39 cellular contexts compared by ENCODE assay signal in genomic region chr2:88121678-88122077, GRCh38. TPM values are rescaled to one million over a fixed set of nuclear protein-coding genes. Genes with fewer than 3 reads are reported as not detected.
"Had no signal": no experiment of that assay in that cellular context is flagged by ENCODE, and none has a peak within 500 bp of the region (broad histone marks: within the 10 kb centered on the region; RNA-seq: fewer than 3 reads in every experiment).

No MANE protein-coding gene starts in this region.

- H3K4me1 ChIP-seq: adrenal gland, body of pancreas, breast epithelium had no signal

- H3K27me3 ChIP-seq: adrenal gland, body of pancreas, brain microvascular endothelial cell, breast epithelium had no signal

- H3K36me3 ChIP-seq: adrenal gland, brain microvascular endothelial cell, breast epithelium had no signal

- ATAC-seq: activated CD8-positive, alpha-beta T cell treated with anti-CD3 and anti-CD28 coated beads for 36 hours; activated naive CD4-positive, alpha-beta T cell treated with anti-CD3 and anti-CD28 coated beads, Interleukin-2, amount 50 U/mL, for 72 hours; activated T-cell treated with anti-CD3 and anti-CD28 coated beads, Interleukin-2, amount 50 U/mL, for 4 hours; activated T-cell treated with anti-CD3 and anti-CD28 coated beads, Interleukin-2, amount 50 U/mL, for 72 hours; activated T-helper 17 cell treated with anti-CD3 and anti-CD28 coated beads, Interleukin-2, amount 50 U/mL, for 72 hours; body of pancreas had no signal

- H3K27ac ChIP-seq: adrenal gland, body of pancreas, brain microvascular endothelial cell, breast epithelium, VCaP had no signal

- H3K4me3 ChIP-seq: adrenal gland, body of pancreas, breast epithelium had no signal

- H3K4me1 Mint-ChIP-seq: activated B cell treated with CpG ODN at 0.5 μM for 24 hours; activated CD4-positive, alpha-beta T cell treated with anti-CD3 and anti-CD28 coated beads, Interleukin-2, amount 10 ng/mL, durations not matched to agents 24 days and 14 days; activated naive CD8-positive, alpha-beta T cell treated with anti-CD3 and anti-CD28 coated beads for 36 hours; activated T-helper 17 cell treated with anti-CD3 and anti-CD28 coated beads, Interleukin-2, amount 50 U/mL, for 72 hours had no signal

- DNase-seq: activated B cell treated with CpG ODN at 0.5 μM for 24 hours; activated CD4-positive, alpha-beta memory T cell treated with anti-CD3 and anti-CD28 coated beads for 36 hours; activated CD4-positive, alpha-beta T cell treated with anti-CD3 and anti-CD28 coated beads for 4 hours; activated CD4-positive, alpha-beta T cell treated with anti-CD3 and anti-CD28 coated beads, Interleukin-2, amount 10 ng/mL, durations not matched to agents 24 days and 14 days; activated CD4-positive, alpha-beta T cell treated with anti-CD3 and anti-CD28 coated beads, Interleukin-2, amount 50 U/mL, for 1 hour; activated CD4-positive, alpha-beta T cell treated with anti-CD3 and anti-CD28 coated beads, Interleukin-2, amount 50 U/mL, for 4 hours; activated CD4-positive, CD25-positive, alpha-beta regulatory T cell treated with anti-CD3 and anti-CD28 coated beads, Interleukin-2, amount 50 U/mL, for 72 hours; activated CD8-positive, alpha-beta memory T cell treated with anti-CD3 and anti-CD28 coated beads, Interleukin-2, amount 50 U/mL, for 4 hours; activated CD8-positive, alpha-beta T cell treated with anti-CD3 and anti-CD28 coated beads for 36 hours; activated effector memory CD4-positive, alpha-beta T cell treated with anti-CD3 and anti-CD28 coated beads, Interleukin-2, amount 50 U/mL, for 16 hours; activated gamma-delta T cell treated with Interleukin-2 at 50 U/mL for 16 hours; activated naive CD4-positive, alpha-beta T cell; activated naive CD4-positive, alpha-beta T cell treated with anti-CD3 and anti-CD28 coated beads for 36 hours; activated naive CD4-positive, alpha-beta T cell treated with anti-CD3 and anti-CD28 coated beads, Interleukin-2, amount 50 U/mL, for 16 hours; activated naive CD8-positive, alpha-beta T cell treated with anti-CD3 and anti-CD28 coated beads for 36 hours; activated T-cell treated with anti-CD3 and anti-CD28 coated beads for 4 hours; activated T-cell treated with anti-CD3 and anti-CD28 coated beads, Interleukin-2, amount 50 U/mL, for 1 hour; activated T-cell treated with anti-CD3 and anti-CD28 coated beads, Interleukin-2, amount 50 U/mL, for 4 hours; activated T-cell treated with anti-CD3 and anti-CD28 coated beads, Interleukin-2, amount 50 U/mL, for 72 hours; adrenal gland; amniotic stem cell; aorta; body of pancreas; brain microvascular endothelial cell; central memory CD4-positive, alpha-beta T cell; T-helper 1 cell; T-helper 2 cell; T-helper 9 cell had no signal

- H3K36me3 Mint-ChIP-seq: activated CD4-positive, alpha-beta memory T cell treated with anti-CD3 and anti-CD28 coated beads for 36 hours; activated naive CD4-positive, alpha-beta T cell treated with anti-CD3 and anti-CD28 coated beads, Interleukin-2, amount 50 U/mL, for 72 hours; activated naive CD8-positive, alpha-beta T cell treated with anti-CD3 and anti-CD28 coated beads for 36 hours had no signal

- H3K9me3 Mint-ChIP-seq: activated B cell treated with CpG ODN at 0.5 μM for 24 hours; activated CD4-positive, alpha-beta memory T cell treated with anti-CD3 and anti-CD28 coated beads for 36 hours; activated CD4-positive, alpha-beta T cell treated with anti-CD3 and anti-CD28 coated beads, Interleukin-2, amount 10 ng/mL, durations not matched to agents 24 days and 14 days; activated CD8-positive, alpha-beta T cell treated with anti-CD3 and anti-CD28 coated beads for 36 hours; activated naive CD4-positive, alpha-beta T cell treated with anti-CD3 and anti-CD28 coated beads for 36 hours; activated naive CD4-positive, alpha-beta T cell treated with anti-CD3 and anti-CD28 coated beads, Interleukin-2, amount 50 U/mL, for 72 hours; activated naive CD8-positive, alpha-beta T cell treated with anti-CD3 and anti-CD28 coated beads for 36 hours; activated T-cell treated with anti-CD3 and anti-CD28 coated beads, Interleukin-2, amount 50 U/mL, for 4 hours; activated T-cell treated with anti-CD3 and anti-CD28 coated beads, Interleukin-2, amount 50 U/mL, for 72 hours; activated T-helper 1 cell treated with anti-CD3 and anti-CD28 coated beads, Interleukin-12 subunit alpha, Interleukin-12 subunit beta, Interleukin-2, Interleukin-4 antibody, amounts not matched to agents 30 ng/mL and 10 ng/mL and 1 ng/mL, durations not matched to agents 14 hours and 24 hours and 36 hours; activated T-helper 17 cell treated with anti-CD3 and anti-CD28 coated beads, Interleukin-2, amount 50 U/mL, for 72 hours; T-helper 1 cell treated with Interleukin-12 subunit alpha and Interleukin-12 subunit beta and Interleukin-4 antibody, amounts not matched to agents 30 μg/mL and 1 μg/mL, for 36 hours; T-helper 2 cell treated with Interferon-gamma antibody and Interleukin-4, amounts not matched to agents 5 μg/mL and 100 μg/mL, for 36 hours had no signal

- H3K27ac Mint-ChIP-seq: activated B cell treated with CpG ODN at 0.5 μM for 24 hours; activated CD4-positive, alpha-beta memory T cell treated with anti-CD3 and anti-CD28 coated beads for 36 hours; activated CD4-positive, alpha-beta T cell treated with anti-CD3 and anti-CD28 coated beads, Interleukin-2, amount 10 ng/mL, durations not matched to agents 24 days and 14 days; activated CD8-positive, alpha-beta T cell treated with anti-CD3 and anti-CD28 coated beads for 36 hours; activated naive CD4-positive, alpha-beta T cell treated with anti-CD3 and anti-CD28 coated beads for 36 hours; activated naive CD4-positive, alpha-beta T cell treated with anti-CD3 and anti-CD28 coated beads, Interleukin-2, amount 50 U/mL, for 72 hours; activated naive CD8-positive, alpha-beta T cell treated with anti-CD3 and anti-CD28 coated beads for 36 hours; activated T-cell treated with anti-CD3 and anti-CD28 coated beads, Interleukin-2, amount 50 U/mL, for 72 hours; activated T-helper 1 cell treated with anti-CD3 and anti-CD28 coated beads, Interleukin-12 subunit alpha, Interleukin-12 subunit beta, Interleukin-2, Interleukin-4 antibody, amounts not matched to agents 30 ng/mL and 10 ng/mL and 1 ng/mL, durations not matched to agents 14 hours and 24 hours and 36 hours; activated T-helper 17 cell treated with anti-CD3 and anti-CD28 coated beads, Interleukin-2, amount 50 U/mL, for 72 hours; T-helper 1 cell treated with Interleukin-12 subunit alpha and Interleukin-12 subunit beta and Interleukin-4 antibody, amounts not matched to agents 30 μg/mL and 1 μg/mL, for 36 hours; T-helper 2 cell treated with Interferon-gamma antibody and Interleukin-4, amounts not matched to agents 5 μg/mL and 100 μg/mL, for 36 hours had no signal

- H3K27me3 Mint-ChIP-seq: activated CD8-positive, alpha-beta T cell treated with anti-CD3 and anti-CD28 coated beads for 36 hours; activated naive CD8-positive, alpha-beta T cell treated with anti-CD3 and anti-CD28 coated beads for 36 hours had no signal

- FAIRE-seq: astrocyte, TTC549 had no signal

- H3K4me3 Mint-ChIP-seq: activated B cell treated with CpG ODN at 0.5 μM for 24 hours; activated CD4-positive, alpha-beta memory T cell treated with anti-CD3 and anti-CD28 coated beads for 36 hours; activated CD4-positive, alpha-beta T cell treated with anti-CD3 and anti-CD28 coated beads, Interleukin-2, amount 10 ng/mL, durations not matched to agents 24 days and 14 days; activated CD8-positive, alpha-beta T cell treated with anti-CD3 and anti-CD28 coated beads for 36 hours; activated naive CD4-positive, alpha-beta T cell treated with anti-CD3 and anti-CD28 coated beads for 36 hours; activated naive CD8-positive, alpha-beta T cell treated with anti-CD3 and anti-CD28 coated beads for 36 hours; activated T-cell treated with anti-CD3 and anti-CD28 coated beads, Interleukin-2, amount 50 U/mL, for 4 hours; activated T-cell treated with anti-CD3 and anti-CD28 coated beads, Interleukin-2, amount 50 U/mL, for 72 hours; activated T-helper 1 cell treated with anti-CD3 and anti-CD28 coated beads, Interleukin-12 subunit alpha, Interleukin-12 subunit beta, Interleukin-2, Interleukin-4 antibody, amounts not matched to agents 30 ng/mL and 10 ng/mL and 1 ng/mL, durations not matched to agents 14 hours and 24 hours and 36 hours; activated T-helper 17 cell treated with anti-CD3 and anti-CD28 coated beads, Interleukin-2, amount 50 U/mL, for 72 hours; T-helper 1 cell treated with Interleukin-12 subunit alpha and Interleukin-12 subunit beta and Interleukin-4 antibody, amounts not matched to agents 30 μg/mL and 1 μg/mL, for 36 hours; T-helper 2 cell treated with Interferon-gamma antibody and Interleukin-4, amounts not matched to agents 5 μg/mL and 100 μg/mL, for 36 hours had no signal

- H3K9me3 ChIP-seq: adrenal gland, body of pancreas, breast epithelium had no signal

RNA-seq across cellular contexts. Expression of gene FABP1, which starts 6.2 kb away (rescaled TPM):
- total RNA-seq: activated B cell treated with CpG ODN at 0.5 μM for 24 hours; activated CD4-positive, alpha-beta memory T cell treated with anti-CD3 and anti-CD28 coated beads for 36 hours; activated CD4-positive, alpha-beta T cell treated with anti-CD3 and anti-CD28 coated beads, Interleukin-2, amount 10 ng/mL, durations not matched to agents 24 days and 14 days; activated CD8-positive, alpha-beta memory T cell treated with anti-CD3 and anti-CD28 coated beads for 36 hours; activated CD8-positive, alpha-beta T cell treated with anti-CD3 and anti-CD28 coated beads for 36 hours; activated naive CD4-positive, alpha-beta T cell treated with anti-CD3 and anti-CD28 coated beads for 36 hours; activated naive CD4-positive, alpha-beta T cell treated with anti-CD3 and anti-CD28 coated beads, Interleukin-2, amount 50 U/mL, for 72 hours; activated naive CD8-positive, alpha-beta T cell treated with anti-CD3 and anti-CD28 coated beads for 36 hours; activated T-cell treated with anti-CD3 and anti-CD28 coated beads, Interleukin-2, amount 50 U/mL, for 72 hours; activated T-helper 1 cell treated with anti-CD3 and anti-CD28 coated beads, Interleukin-12 subunit alpha, Interleukin-12 subunit beta, Interleukin-2, Interleukin-4 antibody, amounts not matched to agents 30 ng/mL and 10 ng/mL and 1 ng/mL, durations not matched to agents 14 hours and 24 hours and 36 hours; activated T-helper 17 cell treated with anti-CD3 and anti-CD28 coated beads, Interleukin-2, amount 50 U/mL, for 72 hours; aorta; astrocyte; body of pancreas; cardiac septum had no signal

RNA-seq across cellular contexts. Expression of gene SMYD1, which starts 54.1 kb away (rescaled TPM):
- total RNA-seq: activated B cell treated with CpG ODN at 0.5 μM for 24 hours; activated CD4-positive, alpha-beta memory T cell treated with anti-CD3 and anti-CD28 coated beads for 36 hours; activated CD4-positive, alpha-beta T cell treated with anti-CD3 and anti-CD28 coated beads, Interleukin-2, amount 10 ng/mL, durations not matched to agents 24 days and 14 days; activated CD8-positive, alpha-beta memory T cell treated with anti-CD3 and anti-CD28 coated beads for 36 hours; activated CD8-positive, alpha-beta T cell treated with anti-CD3 and anti-CD28 coated beads for 36 hours; activated naive CD4-positive, alpha-beta T cell treated with anti-CD3 and anti-CD28 coated beads for 36 hours; activated naive CD4-positive, alpha-beta T cell treated with anti-CD3 and anti-CD28 coated beads, Interleukin-2, amount 50 U/mL, for 72 hours; activated naive CD8-positive, alpha-beta T cell treated with anti-CD3 and anti-CD28 coated beads for 36 hours; activated T-cell treated with anti-CD3 and anti-CD28 coated beads, Interleukin-2, amount 50 U/mL, for 4 hours; activated T-cell treated with anti-CD3 and anti-CD28 coated beads, Interleukin-2, amount 50 U/mL, for 72 hours; activated T-helper 1 cell treated with anti-CD3 and anti-CD28 coated beads, Interleukin-12 subunit alpha, Interleukin-12 subunit beta, Interleukin-2, Interleukin-4 antibody, amounts not matched to agents 30 ng/mL and 10 ng/mL and 1 ng/mL, durations not matched to agents 14 hours and 24 hours and 36 hours; activated T-helper 17 cell treated with anti-CD3 and anti-CD28 coated beads, Interleukin-2, amount 50 U/mL, for 72 hours; aorta; astrocyte; body of pancreas had no signal
